In genomic region chr22:26779108-26779507, GRCh38 we compare ENCODE assay signal across 22 cellular contexts.
"Had no signal": no experiment of that assay in that cellular context is flagged by ENCODE, and none has a peak within 500 bp of the region (broad histone marks: within the 10 kb centered on the region; RNA-seq: fewer than 3 reads in every experiment).

No MANE protein-coding gene starts in this region.

- H3K4me1 Mint-ChIP-seq: activated CD4-positive, alpha-beta T cell treated with anti-CD3 and anti-CD28 coated beads, Interleukin-2, amount 10 ng/mL, durations not matched to agents 24 days and 14 days; T-helper 17 cell had no signal

- H3K27ac ChIP-seq: KMS-11, Peyer's patch, SJSA1 had no signal

- ATAC-seq: activated T-cell treated with anti-CD3 and anti-CD28 coated beads, Interleukin-2, amount 50 U/mL, for 4 hours; T-helper 17 cell; WTC11 had no signal

- H3K9me3 Mint-ChIP-seq: activated T-cell treated with anti-CD3 and anti-CD28 coated beads, Interleukin-2, amount 50 U/mL, for 4 hours had no signal

- H3K27me3 Mint-ChIP-seq: activated CD4-positive, alpha-beta memory T cell treated with anti-CD3 and anti-CD28 coated beads for 36 hours; activated CD4-positive, alpha-beta T cell treated with anti-CD3 and anti-CD28 coated beads, Interleukin-2, amount 10 ng/mL, durations not matched to agents 24 days and 14 days; activated naive CD8-positive, alpha-beta T cell; T-helper 17 cell had no signal

- H3K4me2 ChIP-seq: KMS-11 had no signal

- H3K4me3 ChIP-seq: Peyer's patch, SJSA1 had no signal

- H3K27ac Mint-ChIP-seq: activated CD4-positive, alpha-beta memory T cell treated with anti-CD3 and anti-CD28 coated beads for 36 hours; activated CD4-positive, alpha-beta T cell treated with anti-CD3 and anti-CD28 coated beads, Interleukin-2, amount 10 ng/mL, durations not matched to agents 24 days and 14 days; activated naive CD4-positive, alpha-beta T cell treated with anti-CD3 and anti-CD28 coated beads for 36 hours; activated naive CD8-positive, alpha-beta T cell; T-helper 17 cell; WTC11 had no signal

- H3K27me3 ChIP-seq: Peyer's patch, SJSA1 had no signal

- H3K4me1 ChIP-seq: Peyer's patch had no signal

- H3K9ac ChIP-seq: KMS-11 had no signal

- DNase-seq: activated CD4-positive, alpha-beta memory T cell treated with anti-CD3 and anti-CD28 coated beads for 36 hours; activated CD4-positive, alpha-beta T cell treated with anti-CD3 and anti-CD28 coated beads, Interleukin-2, amount 10 ng/mL, durations not matched to agents 24 days and 14 days; activated CD4-positive, CD25-positive, alpha-beta regulatory T cell treated with anti-CD3 and anti-CD28 coated beads, Interleukin-2, amount 50 U/mL, for 72 hours; activated CD8-positive, alpha-beta memory T cell treated with anti-CD3 and anti-CD28 coated beads for 24 hours; activated gamma-delta T cell; activated naive CD4-positive, alpha-beta T cell treated with anti-CD3 and anti-CD28 coated beads for 36 hours; activated T-cell treated with anti-CD3 and anti-CD28 coated beads, Interleukin-2, amount 50 U/mL, for 4 hours; cerebellar nuclear complex; NCI-H1092; NCI-H1436; NCI-H1930; NCI-H226; NCI-H526; NCI-H82; Peyer's patch; SHP77; T-helper 17 cell; T-helper 9 cell had no signal

- H3K9me3 ChIP-seq: Peyer's patch had no signal

- H3K4me3 Mint-ChIP-seq: activated CD4-positive, alpha-beta memory T cell treated with anti-CD3 and anti-CD28 coated beads for 36 hours; activated CD4-positive, alpha-beta T cell treated with anti-CD3 and anti-CD28 coated beads, Interleukin-2, amount 10 ng/mL, durations not matched to agents 24 days and 14 days; activated naive CD4-positive, alpha-beta T cell treated with anti-CD3 and anti-CD28 coated beads for 36 hours; activated naive CD8-positive, alpha-beta T cell; activated T-cell treated with anti-CD3 and anti-CD28 coated beads, Interleukin-2, amount 50 U/mL, for 4 hours; T-helper 17 cell; WTC11 had no signal
